Comparison of ENCODE assay signal across 12 cellular contexts in the genomic region with DNA sequence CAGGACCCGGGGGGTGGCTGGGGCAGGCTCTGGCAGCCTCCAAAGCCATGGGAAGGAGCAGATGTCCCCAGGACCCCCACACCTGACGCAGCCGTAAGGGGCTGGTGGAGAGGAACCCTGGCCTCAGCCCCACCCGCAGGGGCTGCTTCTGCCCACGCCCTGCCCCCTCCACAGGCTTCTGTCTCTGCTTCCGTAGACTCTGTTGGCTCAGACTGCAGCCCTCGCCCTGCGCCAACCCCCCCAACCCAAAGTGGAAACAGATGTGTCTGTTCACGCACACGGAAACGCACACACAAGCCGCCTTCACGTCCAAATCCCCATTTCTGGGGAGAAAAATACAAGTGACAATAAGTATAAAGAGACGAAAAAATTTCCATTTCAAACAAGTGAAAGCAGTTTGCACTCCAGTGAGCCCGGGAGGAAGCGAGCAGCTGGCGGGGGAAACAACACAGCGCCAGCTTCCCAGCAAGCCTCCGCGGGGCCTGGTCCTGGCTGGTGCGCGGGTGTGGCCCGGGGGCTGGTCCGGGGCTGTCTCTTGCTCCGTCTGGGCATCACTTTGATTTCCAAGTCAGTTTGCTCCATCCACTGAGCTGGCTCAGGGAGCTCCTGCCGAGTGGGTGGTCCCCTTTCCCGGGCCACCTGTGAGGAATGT. TPM values are rescaled to one million over a fixed set of nuclear protein-coding genes. Genes with fewer than 3 reads are reported as not detected.
DNase-seq lines count a peak whose midpoint lies in the region; ATAC-seq and TF ChIP-seq lines count a peak whose summit lies in the region.
"Had no signal": no experiment of that assay in that cellular context is flagged by ENCODE, and none has a peak within 500 bp of the region (broad histone marks: within the 10 kb centered on the region; RNA-seq: fewer than 3 reads in every experiment).

No MANE protein-coding gene starts in this region.

- CTCF ChIA-PET in CD4-positive, alpha-beta T cell (lab: Charles Lee), result no interaction called here

- H3K9me3 Mint-ChIP-seq in CD4-positive, alpha-beta T cell, result no peaks in the 10 kb centered on the region

- no peak for TF ChIP-seq EP300 in sigmoid colon (IDR thresholded peaks at IDR 0.05)

- no peaks in the 10 kb centered on the region for H3K36me3 Mint-ChIP-seq in CD4-positive, alpha-beta T cell (ENCODE audit: low read depth)

- peak overlapping the region; percentile 69 for H3K9ac ChIP-seq in SK-N-MC (ENCODE audit: insufficient read length)

- no peak for DNase-seq in CD4-positive, alpha-beta T cell
- DNase-seq in SK-N-MC (ENCODE audit: low read depth, low spot score), result peak; percentile 20
- peak in 2 of 5 donors; percentile 25 to 68 for DNase-seq in heart left ventricle
- DNase-seq in sigmoid colon, result no peak
- DNase-seq in NCI-H2107 (lab: John Stamatoyannopoulos, UW), result no peak
- no peak for DNase-seq in NCI-H2227 treated with DMSO at 0.1 percent for 48 hours (lab: John Stamatoyannopoulos, UW)
- DNase-seq: activated CD8-positive, alpha-beta memory T cell treated with anti-CD3 and anti-CD28 coated beads for 24 hours; GF-D8; midbrain; NCI-H774 had no signal

- POLR2A ChIA-PET in CD4-positive, alpha-beta T cell (lab: Charles Lee), result interaction anchor here (0.8 to 1.6 kb wide), 2 partner anchors 17 to 32 kb away, joined by 3 to 5 read pairs; no protein-coding TSS in a partner anchor

- TF ChIP-seq POLR2A in heart left ventricle (IDR thresholded peaks at IDR 0.05) (no peak), sigmoid colon (IDR thresholded peaks at IDR 0.05) (no peak)

- H3K4me3 ChIP-seq in SK-N-MC (peak overlapping the region; percentile 68), heart left ventricle (peak overlapping the region in 10 of 12 donors; percentile 19 to 49 (median 36)), sigmoid colon (peak overlapping the region in 3 of 4 donors; percentile 22 to 27 (median 24))

- H3K4me1 ChIP-seq in heart left ventricle (peaks cover 0 to 16% (median 9%) of the 10 kb centered on the region in 12 donors), sigmoid colon (peaks cover 0 to 13% (median 10%) of the 10 kb centered on the region in 4 donors)

- 45 to 68% (median 53%) methylated on average over 27 of the region's 27 CpGs for WGBS in heart left ventricle, 4 donors
- 19 to 34% methylated on average over 27 of the region's 27 CpGs for WGBS in sigmoid colon, 2 donors

- H3K27me3 ChIP-seq in CD4-positive, alpha-beta T cell (ENCODE audit: control insufficient read depth, insufficient read depth, low read length), result no peaks in the 10 kb centered on the region
- H3K27me3 ChIP-seq in heart left ventricle (no peaks in the 10 kb centered on the region), sigmoid colon (no peaks in the 10 kb centered on the region)

- H3K27ac ChIP-seq in CD4-positive, alpha-beta T cell (ENCODE audit: low read depth, low read length), result no peak overlapping the region
- peak overlapping the region; percentile 97 for H3K27ac ChIP-seq in SK-N-MC
- peak overlapping the region in 2 of 12 donors; percentile 10 to 30 for H3K27ac ChIP-seq in heart left ventricle
- H3K27ac ChIP-seq in sigmoid colon, result peak overlapping the region in 2 of 4 donors; percentile 0 to 12

- no peak for TF ChIP-seq CTCF in CD4-positive, alpha-beta T cell (IDR thresholded peaks at IDR 0.05)
- no peak for TF ChIP-seq CTCF in heart left ventricle (IDR thresholded peaks at IDR 0.05)
- no peak for TF ChIP-seq CTCF in sigmoid colon (IDR thresholded peaks at IDR 0.05)

- no peaks in the 10 kb centered on the region for H3K36me3 ChIP-seq in SK-N-MC (ENCODE audit: insufficient read depth, low read length)
- H3K36me3 ChIP-seq in heart left ventricle, result no peaks in the 10 kb centered on the region
- no peaks in the 10 kb centered on the region for H3K36me3 ChIP-seq in sigmoid colon

- no peaks in the 10 kb centered on the region for H3K27me3 Mint-ChIP-seq in CD4-positive, alpha-beta T cell

- H3K9me3 ChIP-seq in CD4-positive, alpha-beta T cell (ENCODE audit: control insufficient read depth, low read length), result no peaks in the 10 kb centered on the region
- H3K9me3 ChIP-seq in SK-N-MC (ENCODE audit: low read depth, low read length), result no peaks in the 10 kb centered on the region
- no peaks in the 10 kb centered on the region for H3K9me3 ChIP-seq in heart left ventricle
- no peaks in the 10 kb centered on the region for H3K9me3 ChIP-seq in sigmoid colon

- H3K4me3 Mint-ChIP-seq in CD4-positive, alpha-beta T cell, result peak overlapping the region; percentile 67

- no peak for ATAC-seq in CD4-positive, alpha-beta T cell (ENCODE audit: poor library complexity)
- ATAC-seq in heart left ventricle, result peak in 2 of 4 donors; percentile 14 to 43
- ATAC-seq in GM19467 (IDR thresholded peaks at IDR 0.05; ENCODE audit: unreplicated experiment), result no peak
- ATAC-seq in GM21528 (IDR thresholded peaks at IDR 0.05; ENCODE audit: low FRiP score, unreplicated experiment), result no peak

- intact Hi-C loops in CD4-positive, alpha-beta T cell (cut with DNase I, micrococcal nuclease), result no loop called here
- intact Hi-C loops in heart left ventricle (cut with DNase I), result no loop called here
- intact Hi-C loops in sigmoid colon (cut with DNase I), result no loop called here

- H3K4me1 Mint-ChIP-seq in CD4-positive, alpha-beta T cell (ENCODE audit: low read depth), result peaks cover 8% of the 10 kb centered on the region

- H3K27ac Mint-ChIP-seq in CD4-positive, alpha-beta T cell, result no peak overlapping the region

RNA-seq across cellular contexts. Expression of gene RXRA, which starts 32.6 kb away (rescaled TPM):
- total RNA-seq in CD4-positive, alpha-beta T cell, result 1 to 10 TPM; 7.3 to 8.4 TPM
- total RNA-seq in heart left ventricle (10 to 100 TPM; 45.5 to 87.9 (median 52.9) TPM), sigmoid colon (10 to 100 TPM; 26.7 to 49.0 (median 31.4) TPM)
- polyA plus RNA-seq in heart left ventricle (10 to 100 TPM; 54.9 to 55.8 TPM), sigmoid colon (10 to 100 TPM; 27.6 to 50.8 (median 38.4) TPM)
